ENCODE assay signal across 8 cellular contexts in the genomic region with DNA sequence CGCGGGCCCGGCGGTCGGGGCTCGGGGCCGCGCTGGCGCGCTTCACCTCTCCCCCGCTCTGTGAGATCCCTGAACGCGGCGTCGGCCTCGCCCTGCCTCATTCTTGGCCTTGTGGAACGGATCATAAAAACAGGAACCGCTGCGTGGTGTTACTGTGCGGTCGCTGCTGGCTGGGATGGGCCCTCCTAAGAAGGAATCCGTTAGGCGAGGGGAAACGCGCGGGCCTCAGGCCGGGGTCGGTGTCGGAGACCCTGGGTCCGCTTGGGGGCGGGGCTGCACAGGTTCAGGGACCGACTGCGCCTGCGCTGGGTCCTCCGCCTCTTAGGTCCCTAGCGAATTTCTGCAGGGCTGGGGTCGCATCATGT. TPM values are rescaled to one million over a fixed set of nuclear protein-coding genes. Genes with fewer than 3 reads are reported as not detected.
DNase-seq lines count a peak whose midpoint lies in the region; ATAC-seq, FAIRE-seq and TF ChIP-seq lines count a peak whose summit lies in the region.

No MANE protein-coding gene starts in this region.

- H2BK12ac ChIP-seq in neuronal stem cell (ENCODE audit: low read length), result no peak overlapping the region

- H3K14ac ChIP-seq in neuronal stem cell (ENCODE audit: low read length), result peak overlapping the region; percentile 85

- TF ChIP-seq CTCF in D721Med (IDR thresholded peaks at IDR 0.05; ENCODE audit: insufficient read depth, missing control alignments), result no peak

- H2AK5ac ChIP-seq in neuronal stem cell (ENCODE audit: low read depth, low read length), result peak overlapping the region; percentile 58

- H3K27me3 ChIP-seq in neuronal stem cell (ENCODE audit: control insufficient read depth in 3 of 3, insufficient read depth in 3 of 3, low read depth in 1 of 3, low read length in 3 of 3) (no peaks in the 10 kb centered on the region), subcutaneous abdominal adipose tissue (ENCODE audit: control insufficient read depth in 5 of 5, insufficient read depth in 4 of 5, low read length in 5 of 5) (no peaks in the 10 kb centered on the region)

- H3K4ac ChIP-seq in neuronal stem cell (ENCODE audit: low read length), result no peak overlapping the region

- peak overlapping the region; percentile 92 for H2AFZ ChIP-seq in neuronal stem cell (ENCODE audit: low read length)

- peak overlapping the region; percentile 51 for H3K4me2 ChIP-seq in neuronal stem cell (ENCODE audit: insufficient read depth, low read length, poor library complexity, severe bottlenecking)

- H3K18ac ChIP-seq in neuronal stem cell (ENCODE audit: low read length), result peak overlapping the region; percentile 99

- no CpG with 5 or more reads among the region's 37 CpGs for WGBS in neuronal stem cell (ENCODE audit: extremely low coverage in 2 of 2, insufficient read length in 2 of 2, insufficient replicate concordance in 1 of 2), 2 donors

- peak; percentile 34 for ATAC-seq in GM21529 (IDR thresholded peaks at IDR 0.05; ENCODE audit: unreplicated experiment)

- H3K23ac ChIP-seq in neuronal stem cell (ENCODE audit: low read depth, low read length, poor library complexity), result peak overlapping the region; percentile 94

- peak overlapping the region; percentile 79 for H2BK15ac ChIP-seq in neuronal stem cell (ENCODE audit: low read length)

- H2BK120ac ChIP-seq in neuronal stem cell (ENCODE audit: low read depth, low read length), result no peak overlapping the region

- peak overlapping the region; percentile 9 for H4K8ac ChIP-seq in neuronal stem cell (ENCODE audit: low read depth, low read length)

- H3K9me3 ChIP-seq in neuronal stem cell (replicated peaks in 1 of 2; ENCODE audit: control insufficient read depth in 2 of 2, insufficient read depth in 1 of 2, low read depth in 1 of 2, low read length in 2 of 2) (no peaks in the 10 kb centered on the region), subcutaneous abdominal adipose tissue (ENCODE audit: control insufficient read depth in 5 of 5, low read length in 5 of 5) (no peaks in the 10 kb centered on the region)

- no peaks in the 10 kb centered on the region for H3K79me1 ChIP-seq in neuronal stem cell (ENCODE audit: low read depth, low read length)

- peaks cover 11 to 43% of the 10 kb centered on the region in 2 donors for H3K36me3 ChIP-seq in neuronal stem cell (replicated peaks in 1 of 2; ENCODE audit: control insufficient read depth in 2 of 2, insufficient read depth in 2 of 2, low read length in 2 of 2)
- peaks cover 0 to under 1% (median 0%) of the 10 kb centered on the region in 5 donors for H3K36me3 ChIP-seq in subcutaneous abdominal adipose tissue (ENCODE audit: control insufficient read depth in 5 of 5, insufficient read depth in 5 of 5, low read length in 5 of 5)

- FAIRE-seq in D721Med (lab: Jason Lieb, UNC), result no peak

- peak overlapping the region; percentile 98 for H2BK5ac ChIP-seq in neuronal stem cell (ENCODE audit: low read length)

- in situ Hi-C loops in KBM-7 (cut with MboI; ENCODE audit: low pct_unique_long_range_greater_than_20kb, low sequenced_read_pairs), result no loop called here

- H3K4me1 ChIP-seq in neuronal stem cell (ENCODE audit: control insufficient read depth in 2 of 2, insufficient read depth in 1 of 2, low read depth in 1 of 2, low read length in 2 of 2) (peaks cover 3% of the 10 kb centered on the region in 2 donors), subcutaneous abdominal adipose tissue (ENCODE audit: control insufficient read depth in 5 of 5, insufficient read depth in 5 of 5, low read length in 5 of 5) (peaks cover 1 to 24% (median 21%) of the 10 kb centered on the region in 5 donors)

- H3K4me3 ChIP-seq in neuronal stem cell (ENCODE audit: low read length in 2 of 2), result peak overlapping the region; percentile 91 to 97
- peak overlapping the region; percentile 75 to 93 (median 91) for H3K4me3 ChIP-seq in subcutaneous abdominal adipose tissue (ENCODE audit: low read depth in 1 of 5, low read length in 5 of 5)

- peak; percentile 17 for DNase-seq in D721Med (ENCODE audit: insufficient read length, low spot score)
- peak; percentile 93 for DNase-seq in KBM-7
- peak; percentile 50 for DNase-seq in SHP77 treated with DMSO at 0.1 percent for 48 hours (lab: John Stamatoyannopoulos, UW)
- peak; percentile 59 for DNase-seq in activated gamma-delta T cell treated with anti-CD3 and anti-CD28 coated beads, Interleukin-2, amount 50 U/mL, for 16 hours (ENCODE audit: low read depth)
- peak; percentile 54 for DNase-seq in foreskin melanocyte
- peak; percentile 76 for DNase-seq in neuronal stem cell (ENCODE audit: low spot score)

- peak overlapping the region; percentile 82 for H3K27ac ChIP-seq in neuronal stem cell (replicated peaks; ENCODE audit: low read length)
- H3K27ac ChIP-seq in subcutaneous abdominal adipose tissue (ENCODE audit: low read depth, low read length), result peak overlapping the region; percentile 76

- peak overlapping the region; percentile 17 for H4K91ac ChIP-seq in neuronal stem cell (ENCODE audit: low read depth, low read length, poor library complexity)

- H3K9ac ChIP-seq in neuronal stem cell (ENCODE audit: low read depth, low read length, poor library complexity) (peak overlapping the region; percentile 96), subcutaneous abdominal adipose tissue (ENCODE audit: low read length in 5 of 5) (peak overlapping the region in 4 of 5 donors; percentile 67 to 83 (median 81))

RNA-seq across cellular contexts. Expression of a gene that starts 0.4 kb away (rescaled TPM):
- polyA plus RNA-seq in neuronal stem cell (2013, experiment 1 of 2), result 151 TPM
- 152 TPM for polyA plus RNA-seq in neuronal stem cell (2013, experiment 2 of 2)

RNA-seq across cellular contexts. Expression of a gene that starts 5.2 kb away (rescaled TPM):
- polyA plus RNA-seq in neuronal stem cell (2013, experiment 1 of 2), result 27.3 TPM
- polyA plus RNA-seq in neuronal stem cell (2013, experiment 2 of 2), result 27.8 TPM

RNA-seq across cellular contexts. Expression of a gene that starts 49.7 kb away (rescaled TPM):
- 0.14 TPM for polyA plus RNA-seq in neuronal stem cell (2013, experiment 1 of 2)
- polyA plus RNA-seq in neuronal stem cell (2013, experiment 2 of 2), result 0.08 TPM

Comparison
In these comparisons a context has a peak if more than half of its experiments do, and no peak if none do; other contexts are left out.
1. Peak in every context shown above with its lines: DNase-seq, ATAC-seq, H3K4me3 ChIP-seq and H3K27ac ChIP-seq.
2. DNase-seq: peak in every context shown above with its lines; median percentile 93 in KBM-7; 76 in neuronal stem cell; 59 in activated gamma-delta T cell treated with anti-CD3 and anti-CD28 coated beads, Interleukin-2, amount 50 U/mL, for 16 hours; 54 in foreskin melanocyte; 50 in SHP77 treated with DMSO at 0.1 percent for 48 hours; 17 in D721Med.